ENCODE assay signal across 35 cellular contexts in the genomic region with DNA sequence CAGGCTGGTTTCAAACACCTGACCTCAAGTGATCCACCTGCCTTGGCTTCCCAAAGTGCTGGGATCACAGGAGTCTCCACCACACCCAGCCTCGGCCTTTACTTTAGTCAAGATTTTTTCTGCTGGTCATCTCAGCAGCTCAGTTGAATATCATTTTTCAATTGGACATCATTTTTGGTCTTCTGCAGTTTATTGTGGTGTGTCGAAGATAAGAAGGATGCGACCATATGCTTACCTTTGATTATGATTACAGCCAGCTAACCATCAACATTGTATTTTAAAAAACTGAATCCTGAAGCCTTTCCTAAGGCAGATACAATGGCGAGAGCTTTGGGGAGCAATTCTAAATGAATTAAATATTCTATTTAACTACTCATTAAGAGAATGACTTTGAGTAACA. TPM values are rescaled to one million over a fixed set of nuclear protein-coding genes. Genes with fewer than 3 reads are reported as not detected.
DNase-seq lines count a peak whose midpoint lies in the region; ATAC-seq, FAIRE-seq and TF ChIP-seq lines count a peak whose summit lies in the region.
"Had no signal": no experiment of that assay in that cellular context is flagged by ENCODE, and none has a peak within 500 bp of the region (broad histone marks: within the 10 kb centered on the region; RNA-seq: fewer than 3 reads in every experiment).

No MANE protein-coding gene starts in this region.

- CTCF ChIA-PET in K562 (lab: Yijun Ruan, JAX; ENCODE audit: low intra/inter-chr PET ratio): interaction anchor here (0.6 kb wide), 1 partner anchor 9 kb away, joined by 3 read pairs; no protein-coding TSS in a partner anchor

- H3K9ac ChIP-seq in Loucy (ENCODE audit: low read depth, low read length, poor library complexity, severe bottlenecking): no peak overlapping the region
- H3K9ac ChIP-seq in K562 (ENCODE audit: insufficient read depth in 1 of 2, low read depth in 2 of 2, low read length in 2 of 2): no peak overlapping the region
- H3K9ac ChIP-seq: BLaER1; BLaER1 treated with 17β-estradiol and CSF1 and Interleukin-3, amounts not matched to agents 10 nM and 100 nM had no signal

- H3K27me3 ChIP-seq in Loucy (ENCODE audit: insufficient read depth, low read length, poor library complexity, severe bottlenecking) (no peaks in the 10 kb centered on the region), K562 (ENCODE audit: control insufficient read depth in 2 of 2, insufficient read depth in 2 of 2, low read length in 2 of 2) (no peaks in the 10 kb centered on the region), osteoblast (ENCODE audit: insufficient read depth, low read length) (peaks cover 3% of the 10 kb centered on the region)
- H3K27me3 ChIP-seq: BE2C had no signal

- H3K79me2 ChIP-seq in Loucy (ENCODE audit: insufficient read depth, low read length): no peaks in the 10 kb centered on the region
- no peaks in the 10 kb centered on the region for H3K79me2 ChIP-seq in K562 (ENCODE audit: control insufficient read depth, insufficient read depth, low read length)
- no peaks in the 10 kb centered on the region for H3K79me2 ChIP-seq in osteoblast (ENCODE audit: insufficient read depth, low read length)

- no peak for FAIRE-seq in K562 (lab: Jason Lieb, UNC)
- FAIRE-seq: A204.1, A549, D721Med had no signal

- TF ChIP-seq EP300 in K562 (IDR thresholded peaks at IDR 0.05; ENCODE audit: low read length): peak; percentile 46; the same call in 1 of the 2 replicates

- in situ Hi-C loops in K562 (cut with MboI): no loop called here

- POLR2A ChIA-PET in K562 (lab: Yijun Ruan, JAX): interaction anchor here (0.8 to 1.4 kb wide), 3 partner anchors 8 to 16 kb away, joined by 3 to 9 read pairs (median 3); no protein-coding TSS in a partner anchor

- H4K20me1 ChIP-seq in Loucy (ENCODE audit: insufficient read depth, low read length, poor library complexity, severe bottlenecking): no peaks in the 10 kb centered on the region
- no peaks in the 10 kb centered on the region for H4K20me1 ChIP-seq in K562 (replicated peaks; ENCODE audit: control insufficient read depth, insufficient read depth, low read length)
- no peaks in the 10 kb centered on the region for H4K20me1 ChIP-seq in osteoblast (ENCODE audit: insufficient read depth, low read length)
- H4K20me1 ChIP-seq: BLaER1; BLaER1 treated with 17β-estradiol and CSF1 and Interleukin-3, amounts not matched to agents 10 nM and 100 nM had no signal

- no peaks in the 10 kb centered on the region for H3F3A ChIP-seq in Loucy (ENCODE audit: low read depth)

- 0 out of 2 replicates have a peak overlapping the region, but pooled peaks have one; percentile 31 for H2AFZ ChIP-seq in Loucy (ENCODE audit: low read length)
- H2AFZ ChIP-seq in K562 (ENCODE audit: low read depth, low read length): peak overlapping the region; percentile 93
- no peak overlapping the region for H2AFZ ChIP-seq in osteoblast (ENCODE audit: low read length)

- TF ChIP-seq CTCF in Loucy (conservative IDR thresholded peaks at IDR 0.05; ENCODE audit: low read length): no peak
- TF ChIP-seq CTCF in K562 (IDR thresholded peaks at IDR 0.05 in 2 of 3, conservative IDR thresholded peaks at IDR 0.05 in 1 of 3; ENCODE audit: insufficient read depth in 2 of 3, low read depth in 1 of 3, low read length in 3 of 3): no peak
- TF ChIP-seq CTCF in osteoblast (IDR thresholded peaks at IDR 0.05; ENCODE audit: extremely low read depth, low read depth, low read length): no peak

- no peaks in the 10 kb centered on the region for H3K9me1 ChIP-seq in K562 (ENCODE audit: control insufficient read depth, insufficient read depth, low read length)

- BruUV-seq in K562 (replicated peaks; lab: Mats Ljungman, UMichigan): no TSS peak

- ATAC-seq in K562 (peak; percentile 26), HG03460 (IDR thresholded peaks at IDR 0.05; ENCODE audit: unreplicated experiment) (no peak), HG02870 (IDR thresholded peaks at IDR 0.05; ENCODE audit: unreplicated experiment) (no peak)
- ATAC-seq: A549; CD8-positive, alpha-beta T cell had no signal

- H3K9me3 ChIP-seq in Loucy (ENCODE audit: insufficient read depth, low read depth, low read length) (no peaks in the 10 kb centered on the region), K562 (replicated peaks; ENCODE audit: control insufficient read depth, insufficient read depth, low read depth, low read length) (no peaks in the 10 kb centered on the region), osteoblast (ENCODE audit: low read depth, low read length) (no peaks in the 10 kb centered on the region)
- H3K9me3 ChIP-seq: A549; BE2C; BLaER1; BLaER1 treated with 17β-estradiol and CSF1 and Interleukin-3, amounts not matched to agents 10 nM and 100 nM; Caco-2 had no signal

- H3K4me3 ChIP-seq in Loucy (ENCODE audit: low read length, poor library complexity, severe bottlenecking) (no peak overlapping the region), K562 (no peak overlapping the region), osteoblast (ENCODE audit: insufficient read depth, low read length) (no peak overlapping the region)
- H3K4me3 ChIP-seq: A549; BLaER1; BLaER1 treated with 17β-estradiol and CSF1 and Interleukin-3, amounts not matched to agents 10 nM and 100 nM had no signal

- H3K4me2 ChIP-seq in Loucy (ENCODE audit: low read depth, low read length, poor library complexity, severe bottlenecking) (no peak overlapping the region), K562 (ENCODE audit: insufficient read depth, low read length) (peak overlapping the region; percentile 14; the same call in 1 of the 2 replicates), osteoblast (ENCODE audit: insufficient read depth, low read length) (no peak overlapping the region)
- H3K4me2 ChIP-seq: A549; BLaER1; BLaER1 treated with 17β-estradiol and CSF1 and Interleukin-3, amounts not matched to agents 10 nM and 100 nM had no signal

- H3K4me1 ChIP-seq in Loucy (ENCODE audit: insufficient read depth, low read length, poor library complexity, severe bottlenecking) (no peaks in the 10 kb centered on the region), K562 (replicated peaks in 1 of 2; ENCODE audit: control insufficient read depth in 2 of 2, insufficient read depth in 2 of 2, low read length in 2 of 2) (peaks cover 4 to 17% of the 10 kb centered on the region in 2 experiments; a peak in 4 of 5 replicates), osteoblast (ENCODE audit: insufficient read depth, low read length) (no peaks in the 10 kb centered on the region)
- H3K4me1 ChIP-seq: A549; BE2C; BLaER1; BLaER1 treated with 17β-estradiol and CSF1 and Interleukin-3, amounts not matched to agents 10 nM and 100 nM; Caco-2 had no signal

- H3K36me3 ChIP-seq in Loucy (ENCODE audit: insufficient read depth, low read length) (no peaks in the 10 kb centered on the region), K562 (ENCODE audit: control insufficient read depth, insufficient read depth, low read length) (no peaks in the 10 kb centered on the region), osteoblast (ENCODE audit: insufficient read depth, low read length) (no peaks in the 10 kb centered on the region)
- H3K36me3 ChIP-seq: BE2C; BLaER1; BLaER1 treated with 17β-estradiol and CSF1 and Interleukin-3, amounts not matched to agents 10 nM and 100 nM had no signal

- H3K9me2 ChIP-seq in Loucy (replicated peaks; ENCODE audit: low read depth, low read length): no peaks in the 10 kb centered on the region

- intact Hi-C loops in K562 (cut with micrococcal nuclease): no loop called here

- no peak for TF ChIP-seq RAD21 in K562 (CRISPR knock-in tag; conservative IDR thresholded peaks at IDR 0.05 in 1 of 2, IDR thresholded peaks at IDR 0.05 in 1 of 2)

- WGBS in K562 (ENCODE audit: insufficient coverage, low coverage, missing lambda C conversion rate): 17% methylated on average over 4 of the region's 4 CpGs

- TF ChIP-seq POLR2A in K562 (conservative IDR thresholded peaks at IDR 0.05) (no peak), erythroblast (IDR thresholded peaks at IDR 0.05; ENCODE audit: low read length) (no peak)

- H3K27ac ChIP-seq in K562 (ENCODE audit: extremely low read depth, low read depth, low read length) (no peak overlapping the region), osteoblast (ENCODE audit: low read depth, low read length) (no peak overlapping the region)
- H3K27ac ChIP-seq: 22Rv1; A549; BLaER1; BLaER1 treated with 17β-estradiol and CSF1 and Interleukin-3, amounts not matched to agents 10 nM and 100 nM; C4-2B had no signal

- peak in 1 of 4 experiments; percentile 42 for DNase-seq in K562 (ENCODE audit: extremely low read depth in 1 of 4, low spot score in 3 of 4)
- peak; percentile 47 to 77 for DNase-seq in erythroblast (lab: John Stamatoyannopoulos, UW)
- DNase-seq in osteoblast (ENCODE audit: insufficient read length, low spot score, missing footprints): peak; percentile 22
- DNase-seq in HK-2 (ENCODE audit: unreplicated experiment): no peak
- DNase-seq in medulla oblongata (ENCODE audit: extremely low spot score): no peak
- DNase-seq: 8988T; ACHN; AML-193; BE2C; C1 segment of cervical spinal cord; Caco-2; Calu3; CD4-positive, alpha-beta memory T cell; CD4-positive, alpha-beta T cell; CD4-positive, CD25-positive, alpha-beta regulatory T cell; CD8-positive, alpha-beta memory T cell; CD8-positive, alpha-beta T cell; COR-L47; DMS 273 treated with DMSO at 0.1 percent for 48 hours; DMS153; DMS53; DMS79; DMS79 treated with DMSO at 0.1 percent for 48 hours; DND-41; EL had no signal

TF ChIP-seq in K562, 482 proteins besides CTCF, POLR2A, EP300 and RAD21 (continues in another document):
- TF ChIP-seq HCFC1 (IDR thresholded peaks at IDR 0.05; ENCODE audit: low read depth, low read length) (no peak), ARID1B (IDR thresholded peaks at IDR 0.05) (peak; percentile 63), CBFA2T3 (IDR thresholded peaks at IDR 0.05) (peak; percentile 69), MAFG (tag; conservative IDR thresholded peaks at IDR 0.05) (no peak)

RNA-seq across cellular contexts. Expression of a gene that starts 12.3 kb away (rescaled TPM):
- 64.5 and 151 TPM in 2 replicates for total RNA-seq in K562 (2011; cell fraction: chromatin; rRNA removed; ENCODE audit: low replicate concordance)
- 18.0 and 29.1 TPM in 2 replicates for total RNA-seq in K562 (2011; cell fraction: nucleolus; rRNA removed)
- 50.7 and 73.9 TPM in 2 replicates for total RNA-seq in K562 (2011; cell fraction: nucleoplasm; rRNA removed)
- total RNA-seq in K562 (2014; rRNA removed) (6.5 and 9.5 TPM in 2 replicates), K562 (2014; rRNA removed; fragmentation: Illumina TruSeq; extraction: Trizol) (20.3 and 22.6 TPM in 2 replicates), K562 (2015; rRNA removed; fragmentation: Illumina TruSeq; extraction: Trizol) (16.1 and 16.2 TPM in 2 replicates), K562 (2021) (24.2 and 24.9 TPM in 2 replicates), osteoblast (7.2 and 8.0 TPM in 2 replicates)
- polyA plus RNA-seq in K562 (2011; rRNA removed) (9.8 and 11.5 TPM in 2 replicates), K562 (2014; fragmentation: Illumina TruSeq; extraction: Trizol) (8.5 and 9.1 TPM in 2 replicates), K562 (2014; fragmentation: Nextera tagmentation; extraction: Ambion mirVana) (10 to 100 TPM in 1 of 2 experiments, 1 to 10 TPM in 1; 5.3 to 10.1 TPM), K562 (2014; rRNA removed) (7.0 and 8.6 TPM in 2 replicates)
- polyA plus RNA-seq in K562 (2011; cell fraction: cytosol; rRNA removed): 12.0 and 15.8 TPM in 2 replicates
- polyA plus RNA-seq in K562 (2011; cell fraction: nucleus; rRNA removed): 17.4 and 18.8 TPM in 2 replicates
- 3.9 and 4.2 TPM in 2 replicates for polyA plus RNA-seq in K562 (2012)
- polyA minus RNA-seq in K562 (2011; rRNA and poly(A)+ RNA removed): 37.6 and 46.6 TPM in 2 replicates
- 14.5 and 18.2 TPM in 2 replicates for polyA minus RNA-seq in K562 (2011; cell fraction: cytosol; rRNA and poly(A)+ RNA removed)
- 45.4 and 75.9 TPM in 2 replicates for polyA minus RNA-seq in K562 (2011; cell fraction: nucleus; rRNA and poly(A)+ RNA removed)

Comparison
In these comparisons a context has a peak if more than half of its experiments do, and no peak if none do; other contexts are left out.
1. DNase-seq: peak in erythroblast (2 of 2) and osteoblast (single experiment); none in HK-2 (single experiment) and medulla oblongata (single experiment).